19 cellular contexts compared by ENCODE assay signal in genomic region chr7:7720750-7721621, GRCh38. TPM values are rescaled to one million over a fixed set of nuclear protein-coding genes. Genes with fewer than 3 reads are reported as not detected.
DNase-seq lines count a peak whose midpoint lies in the region; TF ChIP-seq lines count a peak whose summit lies in the region.
"Had no signal": no experiment of that assay in that cellular context is flagged by ENCODE, and none has a peak within 500 bp of the region (broad histone marks: within the 10 kb centered on the region; RNA-seq: fewer than 3 reads in every experiment).

No MANE protein-coding gene starts in this region.

- H3K9ac ChIP-seq in neural cell (ENCODE audit: low read length) (peak overlapping the region; percentile 58), neural progenitor cell (no peak overlapping the region)
- H3K9ac ChIP-seq: BLaER1 had no signal

- H3K4me3 ChIP-seq in neural cell (ENCODE audit: low read length) (peak overlapping the region; percentile 50), tibial artery (no peak overlapping the region), neural progenitor cell (no peak overlapping the region)
- H3K4me3 ChIP-seq: BLaER1, HAP-1, PC-9, SJCRH30 had no signal

- H3K36me3 Mint-ChIP-seq in neural progenitor cell = peaks cover 2% of the 10 kb centered on the region

- no peak for TF ChIP-seq RAD21 in neural cell (conservative IDR thresholded peaks at IDR 0.05)

- H3K4me1 Mint-ChIP-seq in neural progenitor cell = no peaks in the 10 kb centered on the region
- H3K4me1 Mint-ChIP-seq: mesothelial cell of epicardium, neural crest cell had no signal

- no peaks in the 10 kb centered on the region for H3K9me2 ChIP-seq in neural cell (ENCODE audit: insufficient read depth, low read length)

- H3F3A ChIP-seq in neural cell (ENCODE audit: insufficient read depth, low read length, poor library complexity, severe bottlenecking) (no peaks in the 10 kb centered on the region), neural progenitor cell (ENCODE audit: low read depth) (no peaks in the 10 kb centered on the region)

- H4K20me1 ChIP-seq in neural cell (ENCODE audit: insufficient read depth) (no peaks in the 10 kb centered on the region), neural progenitor cell (ENCODE audit: low read depth) (no peaks in the 10 kb centered on the region)
- H4K20me1 ChIP-seq: BLaER1 had no signal

- peaks cover 6% of the 10 kb centered on the region for H3K27me3 Mint-ChIP-seq in neural progenitor cell (ENCODE audit: insufficient read depth, low read depth)
- H3K27me3 Mint-ChIP-seq: progenitor cell of endocrine pancreas had no signal

- TF ChIP-seq CTCF in neural cell (IDR thresholded peaks at IDR 0.05; ENCODE audit: poor library complexity, severe bottlenecking) = no peak
- no peak for TF ChIP-seq CTCF in tibial artery (IDR thresholded peaks at IDR 0.05)
- TF ChIP-seq CTCF in neural progenitor cell (IDR thresholded peaks at IDR 0.05) = no peak

- TF ChIP-seq EP300 in neural cell (conservative IDR thresholded peaks at IDR 0.05; ENCODE audit: poor library complexity, severe bottlenecking) = peak; percentile 94

- POLR2A ChIA-PET in HEK293T (lab: Yijun Ruan, JAX) = no interaction called here

- DNase-seq in NCI-H510A treated with DMSO at 0.1 percent for 48 hours (lab: John Stamatoyannopoulos, UW) = peak; percentile 19
- DNase-seq in NCI-H510A (lab: John Stamatoyannopoulos, UW) = no peak
- DNase-seq in HEK293T (ENCODE audit: extremely low spot score) = no peak
- DNase-seq in NCI-H82 (lab: John Stamatoyannopoulos, UW) = peak; percentile 52
- no peak for DNase-seq in NCI-H345 (lab: John Stamatoyannopoulos, UW)
- DNase-seq in tibial artery = no peak
- no peak for DNase-seq in neural progenitor cell (ENCODE audit: low spot score)
- DNase-seq: activated CD4-positive, alpha-beta T cell treated with anti-CD3 and anti-CD28 coated beads, Interleukin-2, amount 50 U/mL, for 48 hours; activated naive CD4-positive, alpha-beta T cell treated with anti-CD3 and anti-CD28 coated beads, Interleukin-2, amount 50 U/mL, for 16 hours; PC-9; stimulated activated CD4-positive, alpha-beta T cell treated with anti-CD3 and anti-CD28 coated beads, Interleukin-2, amount 100 ng/mL, for 24 hours had no signal

- H3K4me1 ChIP-seq in tibial artery = peaks cover 0 to 3% (median 0%) of the 10 kb centered on the region in 4 donors
- no peaks in the 10 kb centered on the region for H3K4me1 ChIP-seq in neural progenitor cell

- no peaks in the 10 kb centered on the region for H3K9me3 ChIP-seq in neural cell (ENCODE audit: low read length)
- no peaks in the 10 kb centered on the region for H3K9me3 ChIP-seq in tibial artery
- no peaks in the 10 kb centered on the region for H3K9me3 ChIP-seq in neural progenitor cell (ENCODE audit: low read depth)
- H3K9me3 ChIP-seq: HAP-1, SJCRH30 had no signal

- no peak overlapping the region for H3K4me3 Mint-ChIP-seq in neural progenitor cell
- H3K4me3 Mint-ChIP-seq: mesothelial cell of epicardium; neural crest cell; T-helper 1 cell treated with Interleukin-12 subunit alpha and Interleukin-12 subunit beta and Interleukin-4 antibody, amounts not matched to agents 30 μg/mL and 1 μg/mL, for 36 hours had no signal

- H3K79me2 ChIP-seq in neural cell (replicated peaks; ENCODE audit: insufficient read depth, low read length) (no peaks in the 10 kb centered on the region), neural progenitor cell (ENCODE audit: low read depth) (no peaks in the 10 kb centered on the region)

- CTCF ChIA-PET in HEK293T (lab: Yijun Ruan, JAX) = no interaction called here

- H3K4me2 ChIP-seq in neural cell (ENCODE audit: low read length) = peak overlapping the region; percentile 45
- H3K4me2 ChIP-seq in neural progenitor cell = no peak overlapping the region
- H3K4me2 ChIP-seq: BLaER1, PC-9 had no signal

- no peaks in the 10 kb centered on the region for H3K9me3 Mint-ChIP-seq in neural progenitor cell
- H3K9me3 Mint-ChIP-seq: T-helper 1 cell treated with Interleukin-12 subunit alpha and Interleukin-12 subunit beta and Interleukin-4 antibody, amounts not matched to agents 30 μg/mL and 1 μg/mL, for 36 hours had no signal

- no peaks in the 10 kb centered on the region for H3K27me3 ChIP-seq in neural cell (ENCODE audit: insufficient read depth, low read depth, low read length)
- H3K27me3 ChIP-seq in tibial artery = no peaks in the 10 kb centered on the region
- no peaks in the 10 kb centered on the region for H3K27me3 ChIP-seq in neural progenitor cell
- H3K27me3 ChIP-seq: BLaER1, SJCRH30 had no signal

- intact Hi-C loops in tibial artery (cut with DNase I; ENCODE audit: low total_unique reads) = no loop called here

- H3K36me3 ChIP-seq in neural cell (ENCODE audit: insufficient read depth, low read length) (no peaks in the 10 kb centered on the region), tibial artery (no peaks in the 10 kb centered on the region), neural progenitor cell (no peaks in the 10 kb centered on the region)
- H3K36me3 ChIP-seq: BLaER1, HAP-1, SJCRH30 had no signal

- H3K27ac Mint-ChIP-seq in neural progenitor cell = no peak overlapping the region
- H3K27ac Mint-ChIP-seq: mesothelial cell of epicardium; progenitor cell of endocrine pancreas; T-helper 1 cell treated with Interleukin-12 subunit alpha and Interleukin-12 subunit beta and Interleukin-4 antibody, amounts not matched to agents 30 μg/mL and 1 μg/mL, for 36 hours had no signal

- H2AFZ ChIP-seq in neural cell (ENCODE audit: low read depth, low read length) = no peak overlapping the region
- H2AFZ ChIP-seq in neural progenitor cell (replicated peaks) = no peak overlapping the region
- H2AFZ ChIP-seq: PC-9 had no signal

- peak overlapping the region; percentile 94 for H3K27ac ChIP-seq in neural cell (ENCODE audit: low read length)
- no peak overlapping the region for H3K27ac ChIP-seq in tibial artery
- no peak overlapping the region for H3K27ac ChIP-seq in neural progenitor cell
- H3K27ac ChIP-seq: BLaER1, PC-9 had no signal

TF ChIP-seq in HEK293T, 16 proteins besides CTCF, POLR2A, EP300 and RAD21:
- TF ChIP-seq FOXA1 (IDR thresholded peaks at IDR 0.05) = no peak
- TF ChIP-seq, protein P1, sequence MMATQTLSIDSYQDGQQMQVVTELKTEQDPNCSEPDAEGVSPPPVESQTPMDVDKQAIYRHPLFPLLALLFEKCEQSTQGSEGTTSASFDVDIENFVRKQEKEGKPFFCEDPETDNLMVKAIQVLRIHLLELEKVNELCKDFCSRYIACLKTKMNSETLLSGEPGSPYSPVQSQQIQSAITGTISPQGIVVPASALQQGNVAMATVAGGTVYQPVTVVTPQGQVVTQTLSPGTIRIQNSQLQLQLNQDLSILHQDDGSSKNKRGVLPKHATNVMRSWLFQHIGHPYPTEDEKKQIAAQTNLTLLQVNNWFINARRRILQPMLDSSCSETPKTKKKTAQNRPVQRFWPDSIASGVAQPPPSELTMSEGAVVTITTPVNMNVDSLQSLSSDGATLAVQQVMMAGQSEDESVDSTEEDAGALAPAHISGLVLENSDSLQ (IDR thresholded peaks at IDR 0.05) = peak; percentile 37; the same call in 1 of the 2 replicates
TF ChIP-seq in HEK293T: peak in this region for 1.

TF ChIP-seq in neural cell, 6 proteins besides CTCF, POLR2A, EP300 and RAD21:
- TF ChIP-seq, protein P2, sequence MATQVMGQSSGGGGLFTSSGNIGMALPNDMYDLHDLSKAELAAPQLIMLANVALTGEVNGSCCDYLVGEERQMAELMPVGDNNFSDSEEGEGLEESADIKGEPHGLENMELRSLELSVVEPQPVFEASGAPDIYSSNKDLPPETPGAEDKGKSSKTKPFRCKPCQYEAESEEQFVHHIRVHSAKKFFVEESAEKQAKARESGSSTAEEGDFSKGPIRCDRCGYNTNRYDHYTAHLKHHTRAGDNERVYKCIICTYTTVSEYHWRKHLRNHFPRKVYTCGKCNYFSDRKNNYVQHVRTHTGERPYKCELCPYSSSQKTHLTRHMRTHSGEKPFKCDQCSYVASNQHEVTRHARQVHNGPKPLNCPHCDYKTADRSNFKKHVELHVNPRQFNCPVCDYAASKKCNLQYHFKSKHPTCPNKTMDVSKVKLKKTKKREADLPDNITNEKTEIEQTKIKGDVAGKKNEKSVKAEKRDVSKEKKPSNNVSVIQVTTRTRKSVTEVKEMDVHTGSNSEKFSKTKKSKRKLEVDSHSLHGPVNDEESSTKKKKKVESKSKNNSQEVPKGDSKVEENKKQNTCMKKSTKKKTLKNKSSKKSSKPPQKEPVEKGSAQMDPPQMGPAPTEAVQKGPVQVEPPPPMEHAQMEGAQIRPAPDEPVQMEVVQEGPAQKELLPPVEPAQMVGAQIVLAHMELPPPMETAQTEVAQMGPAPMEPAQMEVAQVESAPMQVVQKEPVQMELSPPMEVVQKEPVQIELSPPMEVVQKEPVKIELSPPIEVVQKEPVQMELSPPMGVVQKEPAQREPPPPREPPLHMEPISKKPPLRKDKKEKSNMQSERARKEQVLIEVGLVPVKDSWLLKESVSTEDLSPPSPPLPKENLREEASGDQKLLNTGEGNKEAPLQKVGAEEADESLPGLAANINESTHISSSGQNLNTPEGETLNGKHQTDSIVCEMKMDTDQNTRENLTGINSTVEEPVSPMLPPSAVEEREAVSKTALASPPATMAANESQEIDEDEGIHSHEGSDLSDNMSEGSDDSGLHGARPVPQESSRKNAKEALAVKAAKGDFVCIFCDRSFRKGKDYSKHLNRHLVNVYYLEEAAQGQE (IDR thresholded peaks at IDR 0.05; ENCODE audit: borderline replicate concordance) = peak; percentile 94
- no peak for TF ChIP-seq SMC3 (conservative IDR thresholded peaks at IDR 0.05; ENCODE audit: poor library complexity)
- TF ChIP-seq POLR2AphosphoS5 (IDR thresholded peaks at IDR 0.05) = peak; percentile 61
- TF ChIP-seq EZH2 (IDR thresholded peaks at IDR 0.05; ENCODE audit: borderline replicate concordance, insufficient read depth, low read length, poor library complexity, severe bottlenecking) = no peak
- no peak for TF ChIP-seq TAF1 (IDR thresholded peaks at IDR 0.05; ENCODE audit: low read depth)
- TF ChIP-seq MXI1 (conservative IDR thresholded peaks at IDR 0.05; ENCODE audit: poor library complexity, severe bottlenecking) = no peak
TF ChIP-seq in neural cell: peak in this region for 2.

RNA-seq across cellular contexts. Expression of gene RPA3, which starts 2.6 kb away (rescaled TPM):
- 44.6 and 50.1 TPM in 2 replicates for polyA plus RNA-seq in neural cell
- 21.9 and 23.9 TPM in 2 replicates for polyA minus RNA-seq in neural cell
- total RNA-seq in neural progenitor cell (ENCODE audit: low replicate concordance) = 67.4 and 128 TPM in 2 replicates

Comparison
In these comparisons a context has a peak if more than half of its experiments do, and no peak if none do; other contexts are left out.
1. DNase-seq: peak in NCI-H510A treated with DMSO at 0.1 percent for 48 hours (single experiment) and NCI-H82 (single experiment); none in NCI-H510A (single experiment), HEK293T (single experiment), NCI-H345 (single experiment), tibial artery (0 of 2) and neural progenitor cell (single experiment).